ENCODE assay signal across 24 cellular contexts in the genomic region with DNA sequence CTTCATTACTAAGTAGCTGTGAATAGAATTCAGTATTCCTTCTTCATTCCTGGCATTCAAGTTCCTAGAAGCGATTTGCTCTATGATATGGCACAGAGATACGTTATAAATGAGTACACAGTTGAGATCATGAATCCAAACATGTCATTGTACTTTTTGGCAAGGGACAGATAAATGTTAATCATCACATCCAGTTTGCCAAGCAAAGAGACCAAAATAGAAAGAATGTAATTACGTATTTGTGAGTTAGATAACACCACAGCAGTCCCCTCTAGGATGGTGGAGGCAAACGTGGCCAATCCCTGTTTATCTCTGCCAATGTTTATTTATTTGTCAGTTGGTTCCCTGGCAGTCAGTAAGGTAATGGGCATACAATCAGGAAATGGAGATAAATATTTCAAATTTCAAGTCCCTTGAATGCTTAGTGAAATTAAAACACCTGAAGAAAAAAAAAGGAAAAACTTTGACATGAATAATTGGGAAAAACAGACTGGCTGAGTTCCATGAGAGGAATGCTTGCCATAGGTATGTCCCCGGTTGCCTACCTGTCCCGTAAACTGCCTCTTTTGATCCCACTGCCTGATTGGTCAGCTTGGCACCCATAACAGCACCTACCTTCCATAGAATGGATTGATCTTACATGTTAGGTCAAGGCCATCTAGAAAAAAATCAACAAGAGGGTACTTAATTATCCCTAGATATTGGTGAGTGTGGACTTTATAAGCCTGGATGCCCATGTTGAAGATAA.
DNase-seq lines count a peak whose midpoint lies in the region; TF ChIP-seq lines count a peak whose summit lies in the region.
"Had no signal": no experiment of that assay in that cellular context is flagged by ENCODE, and none has a peak within 500 bp of the region (broad histone marks: within the 10 kb centered on the region; RNA-seq: fewer than 3 reads in every experiment).

No MANE protein-coding gene starts in this region.

- no peaks in the 10 kb centered on the region for H3K79me2 ChIP-seq in mammary epithelial cell (ENCODE audit: insufficient read depth, low read length)
- H3K79me2 ChIP-seq: parathyroid adenoma had no signal

- POLR2A ChIA-PET in MCF 10A (lab: Yijun Ruan, JAX): interaction anchor here (0.6 kb wide), 1 partner anchor 32 kb away, joined by 3 read pairs; no protein-coding TSS in a partner anchor

- no peak overlapping the region for H3K27ac Mint-ChIP-seq in MCF 10A (ENCODE audit: low read depth, unreplicated experiment)
- H3K27ac Mint-ChIP-seq: activated CD4-positive, alpha-beta T cell treated with anti-CD3 and anti-CD28 coated beads, Interleukin-2, amount 10 ng/mL, durations not matched to agents 24 days and 14 days; activated naive CD8-positive, alpha-beta T cell treated with anti-CD3 and anti-CD28 coated beads for 36 hours; brain; CD14-positive monocyte; dendritic cell treated with granulocyte-macrophage colony-stimulating factor and Interleukin-4, amounts not matched to agents 40 ng/mL and 50 ng/mL, for 4 days; natural killer cell; stimulated activated naive B cell treated with anti-CD40 and anti-IgM and Interleukin-4, amounts not matched to agents 10 μg/mL and 1 μg/mL and 100 μg/mL, for 72 hours had no signal

- no TSS peak for BruUV-seq in MCF 10A (replicated peaks; lab: Mats Ljungman, UMichigan)
- no TSS peak for BruUV-seq in mammary epithelial cell (replicated peaks; lab: Mats Ljungman, UMichigan)

- WGBS in mammary epithelial cell (ENCODE audit: low coverage, missing lambda C conversion rate): 8% methylated on average over 6 of the region's 6 CpGs

- no peak overlapping the region for H2AFZ ChIP-seq in mammary epithelial cell (ENCODE audit: low read depth, low read length)
- H2AFZ ChIP-seq: parathyroid adenoma had no signal

- no peaks in the 10 kb centered on the region for H3K9me3 Mint-ChIP-seq in MCF 10A (ENCODE audit: unreplicated experiment)
- H3K9me3 Mint-ChIP-seq: activated CD4-positive, alpha-beta T cell treated with anti-CD3 and anti-CD28 coated beads, Interleukin-2, amount 10 ng/mL, durations not matched to agents 24 days and 14 days; activated naive CD8-positive, alpha-beta T cell treated with anti-CD3 and anti-CD28 coated beads for 36 hours; brain; dendritic cell treated with granulocyte-macrophage colony-stimulating factor and Interleukin-4, amounts not matched to agents 40 ng/mL and 50 ng/mL, for 4 days; stimulated activated naive B cell treated with anti-CD40 and anti-IgM and Interleukin-4, amounts not matched to agents 10 μg/mL and 1 μg/mL and 100 μg/mL, for 72 hours had no signal

- intact Hi-C loops in MCF 10A (cut with micrococcal nuclease): no loop called here
- intact Hi-C loops in mammary epithelial cell (cut with micrococcal nuclease): no loop called here

- no peak overlapping the region for H3K4me3 ChIP-seq in mammary epithelial cell (replicated peaks in 1 of 3; ENCODE audit: insufficient read depth in 1 of 3, low read depth in 2 of 3, low read length in 3 of 3)
- H3K4me3 ChIP-seq: gastrocnemius medialis, thoracic aorta had no signal

- H3K36me3 Mint-ChIP-seq in MCF 10A (ENCODE audit: insufficient read depth, unreplicated experiment): no peaks in the 10 kb centered on the region
- H3K36me3 Mint-ChIP-seq: activated naive CD8-positive, alpha-beta T cell treated with anti-CD3 and anti-CD28 coated beads for 36 hours; brain; CD14-positive monocyte; natural killer cell; stimulated activated naive B cell treated with anti-CD40 and anti-IgM and Interleukin-4, amounts not matched to agents 10 μg/mL and 1 μg/mL and 100 μg/mL, for 72 hours had no signal

- H3K27me3 Mint-ChIP-seq in MCF 10A (ENCODE audit: insufficient read depth, unreplicated experiment): no peaks in the 10 kb centered on the region
- H3K27me3 Mint-ChIP-seq: activated CD4-positive, alpha-beta T cell treated with anti-CD3 and anti-CD28 coated beads, Interleukin-2, amount 10 ng/mL, durations not matched to agents 24 days and 14 days; activated naive CD8-positive, alpha-beta T cell treated with anti-CD3 and anti-CD28 coated beads for 36 hours; brain; dendritic cell treated with granulocyte-macrophage colony-stimulating factor and Interleukin-4, amounts not matched to agents 40 ng/mL and 50 ng/mL, for 4 days; stimulated activated naive B cell treated with anti-CD40 and anti-IgM and Interleukin-4, amounts not matched to agents 10 μg/mL and 1 μg/mL and 100 μg/mL, for 72 hours had no signal

- no peaks in the 10 kb centered on the region for H3K36me3 ChIP-seq in mammary epithelial cell (ENCODE audit: insufficient read depth, low read length)
- H3K36me3 ChIP-seq: gastrocnemius medialis, thoracic aorta had no signal

- H3K27ac ChIP-seq in mammary epithelial cell (ENCODE audit: insufficient read depth, low read depth, low read length): no peak overlapping the region
- H3K27ac ChIP-seq: gastrocnemius medialis, parathyroid adenoma, thoracic aorta had no signal

- TF ChIP-seq CTCF in MCF 10A (IDR thresholded peaks at IDR 0.05; ENCODE audit: unreplicated experiment) (no peak), mammary epithelial cell (conservative IDR thresholded peaks at IDR 0.05 in 1 of 2, IDR thresholded peaks at IDR 0.05 in 1 of 2; ENCODE audit: extremely low read depth in 1 of 2, insufficient read depth in 1 of 2, low read depth in 1 of 2, low read length in 2 of 2) (no peak)

- dilution Hi-C loops in mammary epithelial cell (cut with HindIII; ENCODE audit: low sequenced_read_pairs): no loop called here

- no peak overlapping the region for H3K4me3 Mint-ChIP-seq in MCF 10A (ENCODE audit: unreplicated experiment)
- H3K4me3 Mint-ChIP-seq: activated CD4-positive, alpha-beta T cell treated with anti-CD3 and anti-CD28 coated beads, Interleukin-2, amount 10 ng/mL, durations not matched to agents 24 days and 14 days; activated naive CD8-positive, alpha-beta T cell treated with anti-CD3 and anti-CD28 coated beads for 36 hours; brain; CD14-positive monocyte; dendritic cell treated with granulocyte-macrophage colony-stimulating factor and Interleukin-4, amounts not matched to agents 40 ng/mL and 50 ng/mL, for 4 days; natural killer cell; stimulated activated naive B cell treated with anti-CD40 and anti-IgM and Interleukin-4, amounts not matched to agents 10 μg/mL and 1 μg/mL and 100 μg/mL, for 72 hours had no signal

- in situ Hi-C loops in mammary epithelial cell (cut with MboI; ENCODE audit: low sequenced_read_pairs in 2 of 2): no loop called here

- H3K4me1 Mint-ChIP-seq in MCF 10A (ENCODE audit: insufficient read depth, unreplicated experiment): peaks cover 5% of the 10 kb centered on the region
- H3K4me1 Mint-ChIP-seq: activated CD4-positive, alpha-beta T cell treated with anti-CD3 and anti-CD28 coated beads, Interleukin-2, amount 10 ng/mL, durations not matched to agents 24 days and 14 days; activated naive CD8-positive, alpha-beta T cell treated with anti-CD3 and anti-CD28 coated beads for 36 hours; brain; CD14-positive monocyte; natural killer cell; stimulated activated naive B cell treated with anti-CD40 and anti-IgM and Interleukin-4, amounts not matched to agents 10 μg/mL and 1 μg/mL and 100 μg/mL, for 72 hours had no signal

- H3K4me1 ChIP-seq in mammary epithelial cell (ENCODE audit: insufficient read depth, low read length): no peaks in the 10 kb centered on the region
- H3K4me1 ChIP-seq: gastrocnemius medialis, parathyroid adenoma had no signal

- H3K27me3 ChIP-seq in mammary epithelial cell (ENCODE audit: insufficient read depth, low read length): no peaks in the 10 kb centered on the region
- H3K27me3 ChIP-seq: gastrocnemius medialis had no signal

- no peak overlapping the region for H3K4me2 ChIP-seq in mammary epithelial cell (ENCODE audit: insufficient read depth, low read depth, low read length)

- H4K20me1 ChIP-seq in mammary epithelial cell (ENCODE audit: insufficient read depth, low read length): no peaks in the 10 kb centered on the region

- CTCF ChIA-PET in MCF 10A (lab: Yijun Ruan, JAX) (no interaction called here), mammary epithelial cell (lab: Charles Lee; ENCODE audit: low non-redundant PET) (no interaction called here)

- peak; percentile 17 for DNase-seq in MCF 10A (ENCODE audit: unreplicated experiment)
- DNase-seq in mammary epithelial cell: no peak
- peak; percentile 58 for DNase-seq in OCI-M1 (lab: John Stamatoyannopoulos, UW)
- DNase-seq in fibroblast of gingiva (ENCODE audit: low read depth): peak; percentile 6
- peak; percentile 14 for DNase-seq in mucosa of gallbladder (ENCODE audit: low spot score)
- DNase-seq in stimulated activated CD4-positive, alpha-beta T cell treated with anti-CD3 and anti-CD28 coated beads, Interleukin-4, amount 100 ng/mL, for 1 hour: no peak
- DNase-seq in stimulated activated naive CD4-positive, alpha-beta T cell treated with Interleukin-2 at 50 U/mL for 16 hours (lab: John Stamatoyannopoulos, UW): no peak
- no peak for DNase-seq in activated CD4-positive, alpha-beta T cell treated with anti-CD3 and anti-CD28 coated beads for 48 hours
- DNase-seq: activated CD4-positive, alpha-beta T cell treated with anti-CD3 and anti-CD28 coated beads, Interleukin-2, amount 10 ng/mL, durations not matched to agents 24 days and 14 days; activated naive CD8-positive, alpha-beta T cell treated with anti-CD3 and anti-CD28 coated beads for 36 hours; gastrocnemius medialis; GDM1; KG1; natural killer cell; NCI-H1417; NCI-H524 treated with DMSO at 0.1 percent for 48 hours; stimulated activated CD4-positive, alpha-beta T cell treated with anti-CD3 and anti-CD28 coated beads, Interleukin-1b, Interleukin-23, amount 100 ng/mL, for 48 hours; stimulated activated naive B cell treated with anti-CD40 and anti-IgM and Interleukin-4, amounts not matched to agents 10 μg/mL and 1 μg/mL and 100 μg/mL, for 72 hours; SW 1271 had no signal

- no peak overlapping the region for H3K9ac ChIP-seq in mammary epithelial cell (ENCODE audit: insufficient read depth, low read length)
- H3K9ac ChIP-seq: parathyroid adenoma had no signal

- no peaks in the 10 kb centered on the region for H3K9me3 ChIP-seq in mammary epithelial cell (replicated peaks; ENCODE audit: insufficient read depth, low read length)
- H3K9me3 ChIP-seq: gastrocnemius medialis, thoracic aorta had no signal

Comparison
In these comparisons a context has a peak if more than half of its experiments do, and no peak if none do; other contexts are left out.
1. DNase-seq: peak in MCF 10A (single experiment), OCI-M1 (single experiment), fibroblast of gingiva (single experiment) and mucosa of gallbladder (single experiment); none in mammary epithelial cell (single experiment), stimulated activated CD4-positive, alpha-beta T cell treated with anti-CD3 and anti-CD28 coated beads, Interleukin-4, amount 100 ng/mL, for 1 hour (single experiment), stimulated activated naive CD4-positive, alpha-beta T cell treated with Interleukin-2 at 50 U/mL for 16 hours (single experiment) and activated CD4-positive, alpha-beta T cell treated with anti-CD3 and anti-CD28 coated beads for 48 hours (single experiment).